ENCODE assay signal across 38 cellular contexts in genomic region chr14:55481769-55482168, GRCh38. TPM values are rescaled to one million over a fixed set of nuclear protein-coding genes. Genes with fewer than 3 reads are reported as not detected.
"Had no signal": no experiment of that assay in that cellular context is flagged by ENCODE, and none has a peak within 500 bp of the region (broad histone marks: within the 10 kb centered on the region; RNA-seq: fewer than 3 reads in every experiment).

No MANE protein-coding gene starts in this region.

- DNase-seq: Karpas-422, Kasumi-1, MG63, MM.1S, MV-4-11, NCI-H1048, NCI-H1092, NCI-H1092 treated with DMSO at 0.1 percent for 48 hours, NCI-H1105, NCI-H1105 treated with DMSO at 0.1 percent for 48 hours, NCI-H1417, NCI-H1417 treated with DMSO at 0.1 percent for 48 hours, NCI-H1436, NCI-H1436 treated with DMSO at 0.1 percent for 48 hours, NCI-H146, NCI-H1694, NCI-H1694 treated with DMSO at 0.1 percent for 48 hours, NCI-H187, NCI-H187 treated with DMSO at 0.1 percent for 48 hours, NCI-H1930, NCI-H2029, NCI-H2029 treated with DMSO at 0.1 percent for 48 hours, NCI-H2081, NCI-H2081 treated with DMSO at 0.1 percent for 48 hours, NCI-H2107, NCI-H2171, NCI-H2171 treated with DMSO at 0.1 percent for 48 hours, NCI-H2227 treated with DMSO at 0.1 percent for 48 hours, NCI-H226, NCI-H345, NCI-H446, NCI-H446 treated with DMSO at 0.1 percent for 48 hours, NCI-H510A, NCI-H510A treated with DMSO at 0.1 percent for 48 hours had no signal

- H3K4me3 ChIP-seq: MG63 had no signal

- H3K9me3 ChIP-seq: MG63 had no signal

- H3K36me3 ChIP-seq: MG63 had no signal

- H3K27me3 ChIP-seq: MG63 had no signal

RNA-seq across cellular contexts. Expression of gene TBPL2, which starts 41.4 kb away (rescaled TPM):
- total RNA-seq: LHCN-M2, M059J, MCF 10A, NCI-H460 had no signal
